8 cellular contexts compared by ENCODE assay signal in the genomic region with DNA sequence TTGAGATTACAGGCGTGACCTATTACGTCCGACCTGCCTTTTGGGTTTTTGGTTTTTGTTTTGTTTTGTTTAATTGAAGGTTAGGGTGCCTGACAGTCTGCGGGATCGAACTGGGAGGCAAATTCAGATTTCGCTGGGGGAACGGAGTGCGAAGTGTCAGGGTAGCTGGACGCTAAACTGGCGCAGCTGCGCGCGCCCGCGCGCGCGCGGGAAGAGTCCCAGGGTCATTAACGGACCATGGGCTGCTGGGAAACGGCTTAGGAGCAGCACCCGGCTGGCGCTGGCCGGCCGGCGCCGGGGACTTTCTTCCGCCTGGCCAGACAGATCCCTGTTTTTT. TPM values are rescaled to one million over a fixed set of nuclear protein-coding genes. Genes with fewer than 3 reads are reported as not detected.
A peak's percentile ranks its signal among the peaks of the same experiment; 100 is the strongest.
DNase-seq lines count a peak whose midpoint lies in the region; ATAC-seq and TF ChIP-seq lines count a peak whose summit lies in the region.

No MANE protein-coding gene starts in this region.

- DNase-seq in CD8-positive, alpha-beta T cell: peak in 3 of 7 experiments; percentile 51 to 68 (median 57)
- DNase-seq in NCI-H1092 treated with DMSO at 0.1 percent for 48 hours (lab: John Stamatoyannopoulos, UW) (peak; percentile 87), SKM-1 (lab: John Stamatoyannopoulos, UW; ENCODE audit: unreplicated experiment) (peak; percentile 85), cardiac fibroblast (ENCODE audit: low read depth in 2 of 2) (peak; percentile 90 to 91), iPS-NIHi7 (ENCODE audit: extremely low spot score) (peak; percentile 82), smooth muscle cell (lab: John Stamatoyannopoulos, UW; ENCODE audit: unreplicated experiment) (peak; percentile 62), T-helper 9 cell (no peak)

- H3K27me3 ChIP-seq in CD8-positive, alpha-beta T cell (ENCODE audit: insufficient read depth, low read length): no peaks in the 10 kb centered on the region
- H3K27me3 ChIP-seq in smooth muscle cell (ENCODE audit: low read depth): no peaks in the 10 kb centered on the region

- CTCF ChIA-PET in CD8-positive, alpha-beta T cell (lab: Charles Lee): interaction anchor here (1.1 to 1.5 kb wide), 3 partner anchors 28 to 106 kb away, joined by 3 to 5 read pairs (median 3); a partner anchor contains a TSS

- peaks cover 43% of the 10 kb centered on the region for H4K20me1 ChIP-seq in smooth muscle cell (ENCODE audit: low read depth)

- 3% methylated on average over 28 of the region's 28 CpGs for WGBS in smooth muscle cell (ENCODE audit: low lambda C conversion rate)

- intact Hi-C loops in CD8-positive, alpha-beta T cell (cut with DNase I, micrococcal nuclease): loop anchor here (1.0 to 10.0 kb wide), 10 partner anchors 14 to 360 kb away; a partner anchor contains a TSS

- no peaks in the 10 kb centered on the region for H3K9me3 ChIP-seq in CD8-positive, alpha-beta T cell (ENCODE audit: low read length)
- no peaks in the 10 kb centered on the region for H3K9me3 ChIP-seq in smooth muscle cell (replicated peaks; ENCODE audit: low read depth)

- peak overlapping the region; percentile 64 for H2AFZ ChIP-seq in smooth muscle cell (ENCODE audit: low read depth)

- H3K36me3 ChIP-seq in CD8-positive, alpha-beta T cell (ENCODE audit: insufficient read depth, low read length): peaks cover 21% of the 10 kb centered on the region
- H3K36me3 ChIP-seq in smooth muscle cell (ENCODE audit: low read depth): peaks cover 9% of the 10 kb centered on the region

- no peaks in the 10 kb centered on the region for H3K27me3 Mint-ChIP-seq in CD8-positive, alpha-beta T cell (ENCODE audit: low read depth)

- POLR2A ChIA-PET in CD8-positive, alpha-beta T cell (lab: Charles Lee): interaction anchor here (0.6 to 2.1 kb wide), 6 partner anchors 12 to 1019 kb away, joined by 3 to 8 read pairs (median 4); a partner anchor contains a TSS

- H3K9me3 Mint-ChIP-seq in CD8-positive, alpha-beta T cell: no peaks in the 10 kb centered on the region

- ATAC-seq in CD8-positive, alpha-beta T cell: peak; percentile 42
- peak; percentile 34 for ATAC-seq in GM21619 (IDR thresholded peaks at IDR 0.05; ENCODE audit: unreplicated experiment)

- peaks cover 42% of the 10 kb centered on the region for H3K4me1 ChIP-seq in CD8-positive, alpha-beta T cell (ENCODE audit: insufficient read depth, low read length)
- peaks cover 27% of the 10 kb centered on the region for H3K4me1 ChIP-seq in smooth muscle cell (ENCODE audit: low read depth)

- H3K4me3 Mint-ChIP-seq in CD8-positive, alpha-beta T cell: peak overlapping the region; percentile 98

- peaks cover 56% of the 10 kb centered on the region for H3K4me1 Mint-ChIP-seq in CD8-positive, alpha-beta T cell (ENCODE audit: low read depth)

- no peak for TF ChIP-seq CTCF in CD8-positive, alpha-beta T cell (IDR thresholded peaks at IDR 0.05)
- TF ChIP-seq CTCF in cardiac fibroblast (IDR thresholded peaks at IDR 0.05; ENCODE audit: low read depth, low read length) (no peak), smooth muscle cell (IDR thresholded peaks at IDR 0.05; ENCODE audit: borderline replicate concordance, insufficient read depth, poor library complexity, severe bottlenecking) (no peak)

- peak overlapping the region; percentile 99 for H3K27ac Mint-ChIP-seq in CD8-positive, alpha-beta T cell

- H3K27ac ChIP-seq in CD8-positive, alpha-beta T cell (ENCODE audit: low read depth, low read length): peak overlapping the region; percentile 93
- H3K27ac ChIP-seq in smooth muscle cell (ENCODE audit: low read depth): peak overlapping the region; percentile 98

- peaks cover 58% of the 10 kb centered on the region for H3K79me2 ChIP-seq in smooth muscle cell (ENCODE audit: low read depth)

- H3K4me3 ChIP-seq in CD8-positive, alpha-beta T cell (ENCODE audit: low read depth, low read length): peak overlapping the region; percentile 84
- H3K4me3 ChIP-seq in cardiac fibroblast (replicated peaks in 1 of 2; ENCODE audit: low read depth in 2 of 2, low read length in 2 of 2): peak overlapping the region; percentile 78 to 97
- H3K4me3 ChIP-seq in smooth muscle cell: peak overlapping the region; percentile 75

- H3K4me2 ChIP-seq in smooth muscle cell: peak overlapping the region; percentile 96

- peak overlapping the region; percentile 96 for H3K9ac ChIP-seq in smooth muscle cell (ENCODE audit: low read depth)

- H3F3A ChIP-seq in smooth muscle cell (ENCODE audit: low read depth): peaks cover 23% of the 10 kb centered on the region

- H3K36me3 Mint-ChIP-seq in CD8-positive, alpha-beta T cell: peaks cover 43% of the 10 kb centered on the region

RNA-seq across cellular contexts. Expression of a gene that starts 6.8 kb away (rescaled TPM):
- 1 to 10 TPM; 4.9 to 5.2 TPM for total RNA-seq in CD8-positive, alpha-beta T cell
- total RNA-seq in smooth muscle cell: 33.6 and 43.1 TPM in 2 replicates
- 30.7 and 36.7 TPM in 2 replicates for polyA plus RNA-seq in smooth muscle cell

RNA-seq across cellular contexts. Expression of a gene that starts 19.0 kb away (rescaled TPM):
- total RNA-seq in CD8-positive, alpha-beta T cell: 1 to 10 TPM; 2.1 to 2.2 TPM
- 52.6 and 59.5 TPM in 2 replicates for total RNA-seq in smooth muscle cell
- polyA plus RNA-seq in smooth muscle cell: 61.2 and 71.6 TPM in 2 replicates

RNA-seq across cellular contexts. Expression of a gene that starts 19.3 kb away (rescaled TPM):
- 1 to 10 TPM; 1.2 TPM for total RNA-seq in CD8-positive, alpha-beta T cell
- 0.63 and 0.94 TPM in 2 replicates for total RNA-seq in smooth muscle cell
- polyA plus RNA-seq in smooth muscle cell: 0.19 and 1.0 TPM in 2 replicates

RNA-seq across cellular contexts. Expression of a gene that starts 27.6 kb away (rescaled TPM):
- total RNA-seq in CD8-positive, alpha-beta T cell: 10 to 100 TPM; 19.6 to 26.4 TPM
- 62.0 and 91.2 TPM in 2 replicates for total RNA-seq in smooth muscle cell
- 73.6 and 81.6 TPM in 2 replicates for polyA plus RNA-seq in smooth muscle cell

RNA-seq across cellular contexts. Expression of a gene that starts 28.3 kb away (rescaled TPM):
- total RNA-seq in CD8-positive, alpha-beta T cell: 10 to 100 TPM; 30.0 to 30.2 TPM
- total RNA-seq in smooth muscle cell: 40.0 and 47.5 TPM in 2 replicates
- polyA plus RNA-seq in smooth muscle cell: 52.1 and 52.7 TPM in 2 replicates

Comparison
In these comparisons a context has a peak if more than half of its experiments do, and no peak if none do; other contexts are left out.
1. RNA of a gene that starts 19.0 kb away (total RNA-seq): 52.6 to 59.5 TPM in smooth muscle cell; 2.1 to 2.2 TPM in CD8-positive, alpha-beta T cell; every median in the first group is over 10 times any median in the second.
2. Peak in every context shown above with its lines, with median percentiles within 50 percentile points of each other: H3K4me3 ChIP-seq.